In genomic region chr6:3868544-3868943, GRCh38 we compare ENCODE assay signal across 1 cellular context.
TF ChIP-seq lines count a peak whose summit lies in the region.

No MANE protein-coding gene starts in this region.

TF ChIP-seq in GM23338, 12 proteins besides CTCF, POLR2A, EP300 and RAD21 (continued from another document):
- no peak for TF ChIP-seq ETS1 (IDR thresholded peaks at IDR 0.05)
- TF ChIP-seq JUNB (IDR thresholded peaks at IDR 0.05; ENCODE audit: unreplicated experiment), result no peak
- no peak for TF ChIP-seq EZH2 (IDR thresholded peaks at IDR 0.05; ENCODE audit: low read depth, unreplicated experiment)
